Comparison of ENCODE assay signal across 11 cellular contexts in genomic region chr7:37942934-37943610, GRCh38. TPM values are rescaled to one million over a fixed set of nuclear protein-coding genes. Genes with fewer than 3 reads are reported as not detected.
DNase-seq lines count a peak whose midpoint lies in the region; ATAC-seq, FAIRE-seq and TF ChIP-seq lines count a peak whose summit lies in the region.
"Had no signal": no experiment of that assay in that cellular context is flagged by ENCODE, and none has a peak within 500 bp of the region (broad histone marks: within the 10 kb centered on the region; RNA-seq: fewer than 3 reads in every experiment).

No MANE protein-coding gene starts in this region.

- POLR2A ChIA-PET in activated CD8-positive, alpha-beta T cell treated with anti-CD3 and anti-CD28 coated beads for 36 hours (lab: Charles Lee): no interaction called here

- FAIRE-seq in urothelium cell line (lab: Jason Lieb, UNC): peak; percentile 32
- FAIRE-seq: A204.1 had no signal

- intact Hi-C loops in activated CD8-positive, alpha-beta T cell treated with anti-CD3 and anti-CD28 coated beads for 36 hours (cut with micrococcal nuclease): no loop called here

- CTCF ChIA-PET in activated CD8-positive, alpha-beta T cell treated with anti-CD3 and anti-CD28 coated beads for 36 hours (lab: Charles Lee): interaction anchor here (0.9 kb wide), 1 partner anchor 26 kb away, joined by 3 read pairs; the partner anchor contains the start of gene SFRP4
- CTCF ChIA-PET in activated naive CD4-positive, alpha-beta T cell treated with anti-CD3 and anti-CD28 coated beads, Interleukin-2, amount 10 ng/mL, durations not matched to agents 7 days and 5 days (lab: Charles Lee): no interaction called here

- H2AK5ac ChIP-seq in mesendoderm (ENCODE audit: low read length): no peak overlapping the region

- no peaks in the 10 kb centered on the region for H3K79me1 ChIP-seq in mesendoderm (ENCODE audit: low read length)

- H3K4me1 ChIP-seq in ectodermal cell (ENCODE audit: control insufficient read depth, insufficient read depth, low read length): peaks cover 7% of the 10 kb centered on the region
- H3K4me1 ChIP-seq in mesendoderm (ENCODE audit: control insufficient read depth, low read depth, low read length): no peaks in the 10 kb centered on the region

- H4K5ac ChIP-seq in mesendoderm (ENCODE audit: low read length): no peak overlapping the region

- H3K79me2 ChIP-seq in mesendoderm (ENCODE audit: control insufficient read depth, insufficient read depth, low read length): no peaks in the 10 kb centered on the region

- no peaks in the 10 kb centered on the region for H3K36me3 Mint-ChIP-seq in activated CD8-positive, alpha-beta T cell treated with anti-CD3 and anti-CD28 coated beads for 36 hours (ENCODE audit: low read depth)
- H3K36me3 Mint-ChIP-seq in activated naive CD4-positive, alpha-beta T cell treated with anti-CD3 and anti-CD28 coated beads, Interleukin-2, amount 10 ng/mL, durations not matched to agents 7 days and 5 days: no peaks in the 10 kb centered on the region

- H3K27ac ChIP-seq in ectodermal cell (ENCODE audit: insufficient read depth, low read depth, low read length, poor library complexity, severe bottlenecking) (peak overlapping the region; percentile 52), mesendoderm (ENCODE audit: low read depth, low read length) (no peak overlapping the region)

- H4K8ac ChIP-seq in mesendoderm (ENCODE audit: low read depth, low read length): no peak overlapping the region

- TF ChIP-seq CTCF in activated CD8-positive, alpha-beta T cell treated with anti-CD3 and anti-CD28 coated beads for 36 hours (IDR thresholded peaks at IDR 0.05): no peak

- H2BK120ac ChIP-seq in mesendoderm (ENCODE audit: low read depth, low read length): no peak overlapping the region

- 64 to 69% methylated on average over 11 to 12 of the region's 12 CpGs for WGBS in ectodermal cell, 2 experiments
- WGBS in mesendoderm (ENCODE audit: extremely low coverage, insufficient coverage, low lambda C conversion rate): no CpG with 5 or more reads among the region's 12 CpGs

- H3K18ac ChIP-seq in mesendoderm (ENCODE audit: low read length): no peak overlapping the region

- no peak for TF ChIP-seq POLR2A in GM18505 (IDR thresholded peaks at IDR 0.05; ENCODE audit: borderline replicate concordance, extremely low read depth, insufficient read depth, insufficient read length)

- H3K4me1 Mint-ChIP-seq in activated CD8-positive, alpha-beta T cell treated with anti-CD3 and anti-CD28 coated beads for 36 hours (ENCODE audit: low read depth): no peaks in the 10 kb centered on the region
- no peaks in the 10 kb centered on the region for H3K4me1 Mint-ChIP-seq in activated naive CD4-positive, alpha-beta T cell treated with anti-CD3 and anti-CD28 coated beads, Interleukin-2, amount 10 ng/mL, durations not matched to agents 7 days and 5 days

- H3K27me3 ChIP-seq in ectodermal cell (ENCODE audit: control insufficient read depth, insufficient read depth, low read length, poor library complexity, severe bottlenecking) (no peaks in the 10 kb centered on the region), mesendoderm (ENCODE audit: insufficient read depth, low read length, poor library complexity) (no peaks in the 10 kb centered on the region)

- ATAC-seq in activated CD8-positive, alpha-beta T cell treated with anti-CD3 and anti-CD28 coated beads for 36 hours: no peak
- no peak for ATAC-seq in GM18505 (IDR thresholded peaks at IDR 0.05; ENCODE audit: unreplicated experiment)

- no peak overlapping the region for H3K4ac ChIP-seq in mesendoderm (ENCODE audit: low read depth, low read length)

- H3K36me3 ChIP-seq in ectodermal cell (ENCODE audit: control insufficient read depth, insufficient read depth, low read length) (no peaks in the 10 kb centered on the region), mesendoderm (ENCODE audit: control insufficient read depth, insufficient read depth, low read length) (no peaks in the 10 kb centered on the region)

- H3K4me3 ChIP-seq in ectodermal cell (ENCODE audit: insufficient read depth, low read depth, low read length): no peak overlapping the region
- H3K4me3 ChIP-seq in mesendoderm (ENCODE audit: low read length): no peak overlapping the region

- peak overlapping the region; percentile 66 for H3K23ac ChIP-seq in mesendoderm (ENCODE audit: low read length)

- H3K56ac ChIP-seq in mesendoderm (ENCODE audit: low read length): no peak overlapping the region

- no peaks in the 10 kb centered on the region for H3K27me3 Mint-ChIP-seq in activated CD8-positive, alpha-beta T cell treated with anti-CD3 and anti-CD28 coated beads for 36 hours
- H3K27me3 Mint-ChIP-seq in activated naive CD4-positive, alpha-beta T cell treated with anti-CD3 and anti-CD28 coated beads, Interleukin-2, amount 10 ng/mL, durations not matched to agents 7 days and 5 days: no peaks in the 10 kb centered on the region
- H3K27me3 Mint-ChIP-seq: stimulated activated naive CD8-positive, alpha-beta T cell treated with anti-CD3 and anti-CD28 coated beads, Interleukin-15, Interleukin-2, amounts not matched to agents 100 ng/mL and 50 ng/mL, for 24 hours had no signal

- no peak overlapping the region for H2BK5ac ChIP-seq in mesendoderm (ENCODE audit: low read length)

- peak; percentile 66 for DNase-seq in DMS53 (lab: John Stamatoyannopoulos, UW)
- no peak for DNase-seq in DMS53 treated with DMSO at 0.1 percent for 48 hours (lab: John Stamatoyannopoulos, UW; ENCODE audit: unreplicated experiment)
- DNase-seq in mesendoderm: peak; percentile 72
- peak; percentile 29 for DNase-seq in urothelium cell line (ENCODE audit: low spot score)
- no peak for DNase-seq in activated CD8-positive, alpha-beta T cell treated with anti-CD3 and anti-CD28 coated beads for 36 hours
- no peak for DNase-seq in activated naive CD4-positive, alpha-beta T cell treated with anti-CD3 and anti-CD28 coated beads, Interleukin-2, amount 10 ng/mL, durations not matched to agents 7 days and 5 days

- H3K27ac Mint-ChIP-seq in activated CD8-positive, alpha-beta T cell treated with anti-CD3 and anti-CD28 coated beads for 36 hours: no peak overlapping the region
- H3K27ac Mint-ChIP-seq in activated naive CD4-positive, alpha-beta T cell treated with anti-CD3 and anti-CD28 coated beads, Interleukin-2, amount 10 ng/mL, durations not matched to agents 7 days and 5 days: no peak overlapping the region
- H3K27ac Mint-ChIP-seq: stimulated activated naive CD8-positive, alpha-beta T cell treated with anti-CD3 and anti-CD28 coated beads, Interleukin-15, Interleukin-2, amounts not matched to agents 100 ng/mL and 50 ng/mL, for 24 hours had no signal

- H3K4me3 Mint-ChIP-seq in activated CD8-positive, alpha-beta T cell treated with anti-CD3 and anti-CD28 coated beads for 36 hours: no peak overlapping the region
- H3K4me3 Mint-ChIP-seq in activated naive CD4-positive, alpha-beta T cell treated with anti-CD3 and anti-CD28 coated beads, Interleukin-2, amount 10 ng/mL, durations not matched to agents 7 days and 5 days: no peak overlapping the region
- H3K4me3 Mint-ChIP-seq: stimulated activated naive CD8-positive, alpha-beta T cell treated with anti-CD3 and anti-CD28 coated beads, Interleukin-15, Interleukin-2, amounts not matched to agents 100 ng/mL and 50 ng/mL, for 24 hours had no signal

- H3K9me3 Mint-ChIP-seq in activated CD8-positive, alpha-beta T cell treated with anti-CD3 and anti-CD28 coated beads for 36 hours: no peaks in the 10 kb centered on the region
- no peaks in the 10 kb centered on the region for H3K9me3 Mint-ChIP-seq in activated naive CD4-positive, alpha-beta T cell treated with anti-CD3 and anti-CD28 coated beads, Interleukin-2, amount 10 ng/mL, durations not matched to agents 7 days and 5 days
- H3K9me3 Mint-ChIP-seq: stimulated activated naive CD8-positive, alpha-beta T cell treated with anti-CD3 and anti-CD28 coated beads, Interleukin-15, Interleukin-2, amounts not matched to agents 100 ng/mL and 50 ng/mL, for 24 hours had no signal

- H3K4me2 ChIP-seq in mesendoderm (ENCODE audit: low read length): no peak overlapping the region

- H3K9me3 ChIP-seq in ectodermal cell (ENCODE audit: control insufficient read depth, low read length): no peaks in the 10 kb centered on the region

- no peak overlapping the region for H2BK15ac ChIP-seq in mesendoderm (replicated peaks; ENCODE audit: low read depth)

- no peak overlapping the region for H3K9ac ChIP-seq in mesendoderm (ENCODE audit: low read length)

RNA-seq across cellular contexts. Expression of gene EPDR1, which starts 22.6 kb away (rescaled TPM):
- polyA plus RNA-seq in ectodermal cell (2013, experiment 1 of 4): 20.6 TPM
- 17.6 TPM for polyA plus RNA-seq in ectodermal cell (2013, experiment 2 of 4)
- polyA plus RNA-seq in ectodermal cell (2013, experiment 3 of 4): 11.9 TPM
- 14.9 TPM for polyA plus RNA-seq in ectodermal cell (2013, experiment 4 of 4)
- 9.2 TPM for polyA plus RNA-seq in mesendoderm (2013, experiment 1 of 2)
- polyA plus RNA-seq in mesendoderm (2013, experiment 2 of 2): 9.5 TPM
- total RNA-seq in activated CD8-positive, alpha-beta T cell treated with anti-CD3 and anti-CD28 coated beads for 36 hours: 1 to 10 TPM; 3.4 to 4.7 TPM

RNA-seq across cellular contexts. Expression of gene SFRP4, which starts 26.5 kb away (rescaled TPM):
- 3.7 TPM for polyA plus RNA-seq in ectodermal cell (2013, experiment 1 of 4)
- 3.5 TPM for polyA plus RNA-seq in ectodermal cell (2013, experiment 2 of 4)
- 2.9 TPM for polyA plus RNA-seq in ectodermal cell (2013, experiment 3 of 4)
- polyA plus RNA-seq in ectodermal cell (2013, experiment 4 of 4): 3.9 TPM
- 0.01 TPM for polyA plus RNA-seq in mesendoderm (2013, experiment 1 of 2)
- polyA plus RNA-seq in mesendoderm (2013, experiment 2 of 2): 0.01 TPM
- not detected for total RNA-seq in activated CD8-positive, alpha-beta T cell treated with anti-CD3 and anti-CD28 coated beads for 36 hours
- total RNA-seq: activated CD8-positive, alpha-beta memory T cell treated with anti-CD3 and anti-CD28 coated beads for 36 hours had no signal

Comparison
In these comparisons a context has a peak if more than half of its experiments do, and no peak if none do; other contexts are left out.
1. DNase-seq: peak in DMS53 (single experiment), mesendoderm (single experiment) and urothelium cell line (single experiment); none in DMS53 treated with DMSO at 0.1 percent for 48 hours (single experiment), activated CD8-positive, alpha-beta T cell treated with anti-CD3 and anti-CD28 coated beads for 36 hours (single experiment) and activated naive CD4-positive, alpha-beta T cell treated with anti-CD3 and anti-CD28 coated beads, Interleukin-2, amount 10 ng/mL, durations not matched to agents 7 days and 5 days (single experiment).